ENCODE assay signal across 8 cellular contexts in genomic region chr17:76497979-76498885, GRCh38. TPM values are rescaled to one million over a fixed set of nuclear protein-coding genes. Genes with fewer than 3 reads are reported as not detected.
DNase-seq lines count a peak whose midpoint lies in the region; ATAC-seq, FAIRE-seq and TF ChIP-seq lines count a peak whose summit lies in the region.

No MANE protein-coding gene starts in this region.

- no peaks in the 10 kb centered on the region for H3K9me2 ChIP-seq in Karpas-422 (replicated peaks; ENCODE audit: insufficient read depth, low read length)

- peak; percentile 90 for DNase-seq in GM03348 (ENCODE audit: low spot score)
- peak; percentile 59 to 91 for DNase-seq in NCI-H446 (lab: John Stamatoyannopoulos, UW)
- peak; percentile 55 to 73 for DNase-seq in T47D (ENCODE audit: low read depth in 1 of 2, low spot score in 1 of 2)
- peak; percentile 79 for DNase-seq in keratinocyte (ENCODE audit: low read depth, low spot score)
- peak; percentile 60 for DNase-seq in small intestine
- DNase-seq in Karpas-422: no peak

- peak overlapping the region; percentile 91 for H3K27ac ChIP-seq in keratinocyte (ENCODE audit: control insufficient read depth, insufficient read depth, low read length)
- H3K27ac ChIP-seq in small intestine (ENCODE audit: low read depth in 1 of 2, low read length in 1 of 2): peak overlapping the region; percentile 5 to 85
- no peak overlapping the region for H3K27ac ChIP-seq in Karpas-422 (ENCODE audit: low read length)

- H4K20me1 ChIP-seq in keratinocyte (ENCODE audit: control insufficient read depth, extremely low read depth, insufficient read depth, low read length) (peaks cover 21% of the 10 kb centered on the region), Karpas-422 (ENCODE audit: insufficient read depth, low read depth, low read length) (peaks cover 13% of the 10 kb centered on the region; the same call in 1 of the 2 replicates)

- ATAC-seq in GM21786 (IDR thresholded peaks at IDR 0.05; ENCODE audit: unreplicated experiment) (no peak), HG03432 (IDR thresholded peaks at IDR 0.05; ENCODE audit: unreplicated experiment) (no peak)

- H3K4me2 ChIP-seq in keratinocyte (ENCODE audit: control insufficient read depth, extremely low read depth, insufficient read depth, low read depth, low read length): peak overlapping the region; percentile 84
- no peak overlapping the region for H3K4me2 ChIP-seq in Karpas-422 (ENCODE audit: low read depth, low read length, poor library complexity, severe bottlenecking)

- H2AFZ ChIP-seq in keratinocyte (ENCODE audit: control insufficient read depth, low read length) (peak overlapping the region; percentile 21), Karpas-422 (ENCODE audit: low read length) (no peak overlapping the region)

- no peak for TF ChIP-seq CTCF in keratinocyte (optimal IDR thresholded peaks at IDR 0.05 in 1 of 3, IDR thresholded peaks at IDR 0.05 in 1 of 3, conservative IDR thresholded peaks at IDR 0.05 in 1 of 3; ENCODE audit: extremely low read depth in 1 of 3, insufficient read depth in 2 of 3, low read length in 3 of 3)

- H3K9me3 ChIP-seq in keratinocyte (ENCODE audit: control insufficient read depth, low read depth, low read length): no peaks in the 10 kb centered on the region
- no peaks in the 10 kb centered on the region for H3K9me3 ChIP-seq in small intestine (ENCODE audit: control insufficient read depth, low read depth)
- no peaks in the 10 kb centered on the region for H3K9me3 ChIP-seq in Karpas-422 (ENCODE audit: low read length)

- peak overlapping the region in 2 of 3 experiments; percentile 94 to 97 for H3K4me3 ChIP-seq in keratinocyte (ENCODE audit: control insufficient read depth in 2 of 3, extremely low read depth in 1 of 3, insufficient read depth in 2 of 3, low read depth in 1 of 3, low read length in 3 of 3)
- H3K4me3 ChIP-seq in small intestine (ENCODE audit: low read depth in 1 of 2, low read length in 2 of 2): peak overlapping the region in 1 of 2 donors; percentile 7
- H3K4me3 ChIP-seq in Karpas-422 (ENCODE audit: low read length): no peak overlapping the region

- WGBS in small intestine, 3 donors: 25 to 30% (median 26%) methylated on average over 30 to 31 of the region's 31 CpGs

- no peaks in the 10 kb centered on the region for H3K27me3 ChIP-seq in keratinocyte (ENCODE audit: control insufficient read depth, extremely low read depth, insufficient read depth, low read length)
- H3K27me3 ChIP-seq in small intestine (ENCODE audit: control insufficient read depth in 2 of 2, insufficient read depth in 2 of 2, low read length in 2 of 2): no peaks in the 10 kb centered on the region
- H3K27me3 ChIP-seq in Karpas-422 (ENCODE audit: low read length): no peaks in the 10 kb centered on the region

- in situ Hi-C loops in T47D (cut with HindIII; ENCODE audit: low pct_unique_long_range_greater_than_20kb, low sequenced_read_pairs): no loop called here

- dilution Hi-C loops in keratinocyte (cut with MboI; ENCODE audit: extremely low pct_ligation_motif_present, low sequenced_read_pairs): no loop called here

- no peak for FAIRE-seq in keratinocyte (lab: Jason Lieb, UNC)
- FAIRE-seq in small intestine (lab: Jason Lieb, UNC): no peak

- H3K9ac ChIP-seq in keratinocyte (ENCODE audit: control insufficient read depth, extremely low read depth, insufficient read depth, low read length) (peak overlapping the region; percentile 95), Karpas-422 (ENCODE audit: low read length) (no peak overlapping the region)

- H3K9me1 ChIP-seq in keratinocyte (ENCODE audit: control insufficient read depth, extremely low read depth, insufficient read depth, low read length): peaks cover 3% of the 10 kb centered on the region

- H3K79me2 ChIP-seq in keratinocyte (ENCODE audit: control insufficient read depth, insufficient read depth, low read length): peaks cover 60% of the 10 kb centered on the region
- H3K79me2 ChIP-seq in Karpas-422 (ENCODE audit: low read length): no peaks in the 10 kb centered on the region

- peaks cover 43% of the 10 kb centered on the region for H3K4me1 ChIP-seq in keratinocyte (ENCODE audit: control insufficient read depth, extremely low read depth, insufficient read depth, low read length)
- H3K4me1 ChIP-seq in small intestine (ENCODE audit: control insufficient read depth in 2 of 2, insufficient read depth in 1 of 2, low read depth in 1 of 2, low read length in 1 of 2): peaks cover 9 to 26% of the 10 kb centered on the region in 2 donors
- H3K4me1 ChIP-seq in Karpas-422 (ENCODE audit: low read length): peaks cover 30% of the 10 kb centered on the region

- H3K36me3 ChIP-seq in keratinocyte (ENCODE audit: control insufficient read depth in 2 of 2, extremely low read depth in 1 of 2, insufficient read depth in 2 of 2, low read length in 2 of 2) (peaks cover 5 to 6% of the 10 kb centered on the region in 2 experiments), small intestine (ENCODE audit: control insufficient read depth in 2 of 2, insufficient read depth in 2 of 2, low read length in 2 of 2) (no peaks in the 10 kb centered on the region), Karpas-422 (ENCODE audit: insufficient read depth, low read length) (no peaks in the 10 kb centered on the region)

RNA-seq across cellular contexts. Expression of gene RHBDF2, which starts 3.0 kb away (rescaled TPM):
- polyA plus RNA-seq in keratinocyte (14.9 to 22.6 TPM (median 20.6 TPM) in 3 replicates), small intestine (10 to 100 TPM in 1 of 3 donors, 1 to 10 TPM in 2; 2.0 to 17.7 (median 4.1) TPM)
- 27.6 TPM for polyA plus RNA-seq in keratinocyte (2011; ENCODE audit: low read depth)
- 9.1 and 16.9 TPM in 2 replicates for polyA plus RNA-seq in keratinocyte (2011; cell fraction: cytosol; rRNA removed)
- polyA plus RNA-seq in keratinocyte (2011; cell fraction: nucleus; rRNA removed): 61.7 and 94.2 TPM in 2 replicates
- 40.0 and 43.0 TPM in 2 replicates for polyA plus RNA-seq in keratinocyte (2012; ENCODE audit: low replicate concordance)
- 25.6 to 54.8 TPM (median 27.0 TPM) in 3 replicates for polyA minus RNA-seq in keratinocyte
- polyA minus RNA-seq in keratinocyte (2011; cell fraction: cytosol; rRNA and poly(A)+ RNA removed): 32.8 TPM
- polyA minus RNA-seq in keratinocyte (2011; cell fraction: nucleus; rRNA and poly(A)+ RNA removed): 53.1 and 55.9 TPM in 2 replicates
- 5.1 and 5.4 TPM in 2 replicates for total RNA-seq in Karpas-422 (2014; rRNA removed; shearing (Covaris generic); ENCODE audit: low replicate concordance)

RNA-seq across cellular contexts. Expression of gene AANAT, which starts 30.8 kb away (rescaled TPM):
- not detected in 3 replicates for polyA plus RNA-seq in keratinocyte
- polyA plus RNA-seq in keratinocyte (2011; ENCODE audit: low read depth): not detected
- not detected in 2 replicates for polyA plus RNA-seq in keratinocyte (2011; cell fraction: cytosol; rRNA removed)
- polyA plus RNA-seq in keratinocyte (2011; cell fraction: nucleus; rRNA removed): not detected in 2 replicates
- polyA plus RNA-seq in keratinocyte (2012; ENCODE audit: low replicate concordance): 0.39 TPM in 1 of 2 replicates, not detected in the other
- not detected in 3 replicates for polyA minus RNA-seq in keratinocyte
- polyA minus RNA-seq in keratinocyte (2011; cell fraction: cytosol; rRNA and poly(A)+ RNA removed): not detected
- polyA minus RNA-seq in keratinocyte (2011; cell fraction: nucleus; rRNA and poly(A)+ RNA removed): not detected in 2 replicates
- not detected for polyA plus RNA-seq in small intestine
- total RNA-seq in Karpas-422 (2014; rRNA removed; shearing (Covaris generic); ENCODE audit: low replicate concordance): not detected in 2 replicates

RNA-seq across cellular contexts. Expression of gene CYGB, which starts 39.3 kb away (rescaled TPM):
- polyA plus RNA-seq in keratinocyte (10.3 to 26.1 TPM (median 15.3 TPM) in 3 replicates), small intestine (10 to 100 TPM in 2 of 3 donors, 1 to 10 TPM in 1; 1.1 to 35.4 (median 13.2) TPM)
- polyA plus RNA-seq in keratinocyte (2011; ENCODE audit: low read depth): 2.1 TPM
- 15.3 and 37.7 TPM in 2 replicates for polyA plus RNA-seq in keratinocyte (2011; cell fraction: cytosol; rRNA removed)
- polyA plus RNA-seq in keratinocyte (2011; cell fraction: nucleus; rRNA removed): 15.4 and 26.2 TPM in 2 replicates
- polyA plus RNA-seq in keratinocyte (2012; ENCODE audit: low replicate concordance): 6.2 and 33.8 TPM in 2 replicates
- polyA minus RNA-seq in keratinocyte: 9.0 to 17.2 TPM (median 11.8 TPM) in 3 replicates
- 42.6 TPM for polyA minus RNA-seq in keratinocyte (2011; cell fraction: cytosol; rRNA and poly(A)+ RNA removed)
- 12.3 and 17.7 TPM in 2 replicates for polyA minus RNA-seq in keratinocyte (2011; cell fraction: nucleus; rRNA and poly(A)+ RNA removed)
- 0.07 TPM in 1 of 2 replicates, not detected in the other for total RNA-seq in Karpas-422 (2014; rRNA removed; shearing (Covaris generic); ENCODE audit: low replicate concordance)

RNA-seq across cellular contexts. Expression of gene PRCD, which starts 41.6 kb away (rescaled TPM):
- polyA plus RNA-seq in keratinocyte (0.65 to 1.7 TPM (median 1.2 TPM) in 3 replicates), small intestine (1 to 10 TPM in 2 of 3 donors, not detected in 1; 1.6 to 2.2 TPM)
- not detected for polyA plus RNA-seq in keratinocyte (2011; ENCODE audit: low read depth)
- polyA plus RNA-seq in keratinocyte (2011; cell fraction: cytosol; rRNA removed): 0.55 and 0.81 TPM in 2 replicates
- polyA plus RNA-seq in keratinocyte (2011; cell fraction: nucleus; rRNA removed): 6.7 and 11.7 TPM in 2 replicates
- 0.68 and 0.72 TPM in 2 replicates for polyA plus RNA-seq in keratinocyte (2012; ENCODE audit: low replicate concordance)
- polyA minus RNA-seq in keratinocyte: 0.38 to 0.96 TPM in 2 of 3 replicates, not detected in the other
- not detected for polyA minus RNA-seq in keratinocyte (2011; cell fraction: cytosol; rRNA and poly(A)+ RNA removed)
- 1.3 and 1.8 TPM in 2 replicates for polyA minus RNA-seq in keratinocyte (2011; cell fraction: nucleus; rRNA and poly(A)+ RNA removed)
- total RNA-seq in Karpas-422 (2014; rRNA removed; shearing (Covaris generic); ENCODE audit: low replicate concordance): 0.37 and 0.69 TPM in 2 replicates

RNA-seq across cellular contexts. Expression of gene UBE2O, which starts 45.3 kb away (rescaled TPM):
- 8.9 to 12.3 TPM (median 10.9 TPM) in 3 replicates for polyA plus RNA-seq in keratinocyte
- polyA plus RNA-seq in keratinocyte (2011; ENCODE audit: low read depth): 10.9 TPM
- polyA plus RNA-seq in keratinocyte (2011; cell fraction: cytosol; rRNA removed): 6.0 and 6.6 TPM in 2 replicates
- polyA plus RNA-seq in keratinocyte (2011; cell fraction: nucleus; rRNA removed): 31.8 and 35.9 TPM in 2 replicates
- 12.5 and 17.3 TPM in 2 replicates for polyA plus RNA-seq in keratinocyte (2012; ENCODE audit: low replicate concordance)
- 42.0 to 78.1 TPM (median 54.8 TPM) in 3 replicates for polyA minus RNA-seq in keratinocyte
- polyA minus RNA-seq in keratinocyte (2011; cell fraction: cytosol; rRNA and poly(A)+ RNA removed): 12.1 TPM
- 23.6 and 40.3 TPM in 2 replicates for polyA minus RNA-seq in keratinocyte (2011; cell fraction: nucleus; rRNA and poly(A)+ RNA removed)
- polyA plus RNA-seq in small intestine: 10 to 100 TPM in 1 of 3 donors, 1 to 10 TPM in 2; 5.7 to 12.2 (median 6.9) TPM
- 10.5 and 19.9 TPM in 2 replicates for total RNA-seq in Karpas-422 (2014; rRNA removed; shearing (Covaris generic); ENCODE audit: low replicate concordance)
